In the genomic region with DNA sequence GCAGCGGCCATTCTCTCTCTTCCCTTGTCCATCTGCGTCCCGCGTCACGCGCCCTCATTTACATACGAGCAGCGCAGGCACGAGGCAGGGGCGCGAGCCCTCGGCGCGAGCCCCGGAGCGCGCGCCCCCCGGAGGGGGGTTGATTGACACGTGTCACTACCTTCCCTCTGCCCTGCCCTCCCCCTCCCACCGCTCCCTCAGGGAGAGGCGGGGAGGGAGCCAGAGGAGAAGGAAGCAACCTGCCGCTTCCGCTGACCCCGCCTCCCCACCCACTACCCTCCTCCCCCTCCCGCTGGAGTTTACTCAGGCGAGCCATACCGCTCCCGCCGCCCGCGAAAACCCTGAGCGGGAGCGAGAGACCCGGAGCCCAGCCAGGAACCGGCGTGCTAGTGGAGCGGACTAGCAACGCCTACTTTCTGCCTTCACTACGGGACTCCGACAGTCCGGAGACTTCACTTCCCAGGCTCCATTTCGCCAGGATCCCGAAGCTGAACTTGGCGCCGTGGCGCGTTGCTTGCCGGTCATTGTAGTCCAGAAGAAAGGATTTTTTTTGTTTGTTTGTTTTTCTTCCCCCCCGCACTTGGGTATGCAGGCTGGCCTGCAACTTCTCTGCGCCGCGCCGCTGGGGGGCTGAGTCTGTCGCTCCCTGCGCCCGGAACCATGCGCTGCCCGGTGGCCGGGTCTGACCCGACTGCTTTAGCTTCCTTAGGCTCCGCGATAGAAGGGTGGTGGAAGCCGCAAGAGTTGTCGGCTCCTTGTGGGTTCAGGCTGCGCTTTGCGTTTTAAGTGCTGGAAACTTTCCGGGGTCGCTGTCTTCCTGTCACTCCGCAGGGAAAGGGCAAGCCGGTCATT, we compare ENCODE assay signal across 1 cellular context.
TF ChIP-seq lines count a peak whose summit lies in the region.

LCORL (minus strand) TSS at position 36 of the 852 bp plus-strand sequence; CDS start at position 32, 4 bp downstream.

TF ChIP-seq in K562, 482 proteins besides CTCF, POLR2A, EP300 and RAD21 (continued from another document and continues in another):
- TF ChIP-seq PRDM10 (IDR thresholded peaks at IDR 0.05; ENCODE audit: partially characterized antibody), result peak; percentile 63
- peak; percentile 96 for TF ChIP-seq CTCFL (IDR thresholded peaks at IDR 0.05; ENCODE audit: borderline replicate concordance, insufficient read depth, low read depth, low read length, poor library complexity, severe bottlenecking)
- TF ChIP-seq ZNF398 (CRISPR knock-in tag; IDR thresholded peaks at IDR 0.05), result no peak
- peak; percentile 63 to 71; a peak in 2 of 4 replicates for TF ChIP-seq TEAD1 (CRISPR knock-in tag; IDR thresholded peaks at IDR 0.05)
- 0 out of 4 replicates have a peak, but pooled peaks of 1 of the 2 experiments have one; percentile 22 for TF ChIP-seq ARNT (IDR thresholded peaks at IDR 0.05)
- TF ChIP-seq PPARD (CRISPR knock-in tag; IDR thresholded peaks at IDR 0.05), result no peak
- 0 out of 2 replicates have a peak, but pooled peaks have one; percentile 5 for TF ChIP-seq FOXM1 (IDR thresholded peaks at IDR 0.05; ENCODE audit: low read depth)
- no peak for TF ChIP-seq FOXM1 (CRISPR knock-in tag; IDR thresholded peaks at IDR 0.05; ENCODE audit: low read depth)
- peak; percentile 89 for TF ChIP-seq ZNF384 (IDR thresholded peaks at IDR 0.05; ENCODE audit: low read depth, low read length)
- TF ChIP-seq ZNF224 (CRISPR knock-in tag; IDR thresholded peaks at IDR 0.05), result no peak
- no peak for TF ChIP-seq CBFA2T2 (conservative IDR thresholded peaks at IDR 0.05)
- TF ChIP-seq CREM (IDR thresholded peaks at IDR 0.05; ENCODE audit: low read depth), result peak; percentile 79
- TF ChIP-seq ZNF324 (CRISPR knock-in tag; IDR thresholded peaks at IDR 0.05), result no peak
- TF ChIP-seq ZNF445 (CRISPR knock-in tag; IDR thresholded peaks at IDR 0.05; ENCODE audit: low read depth), result no peak
- no peak for TF ChIP-seq ZNF57 (CRISPR knock-in tag; IDR thresholded peaks at IDR 0.05)
- TF ChIP-seq, protein P1, sequence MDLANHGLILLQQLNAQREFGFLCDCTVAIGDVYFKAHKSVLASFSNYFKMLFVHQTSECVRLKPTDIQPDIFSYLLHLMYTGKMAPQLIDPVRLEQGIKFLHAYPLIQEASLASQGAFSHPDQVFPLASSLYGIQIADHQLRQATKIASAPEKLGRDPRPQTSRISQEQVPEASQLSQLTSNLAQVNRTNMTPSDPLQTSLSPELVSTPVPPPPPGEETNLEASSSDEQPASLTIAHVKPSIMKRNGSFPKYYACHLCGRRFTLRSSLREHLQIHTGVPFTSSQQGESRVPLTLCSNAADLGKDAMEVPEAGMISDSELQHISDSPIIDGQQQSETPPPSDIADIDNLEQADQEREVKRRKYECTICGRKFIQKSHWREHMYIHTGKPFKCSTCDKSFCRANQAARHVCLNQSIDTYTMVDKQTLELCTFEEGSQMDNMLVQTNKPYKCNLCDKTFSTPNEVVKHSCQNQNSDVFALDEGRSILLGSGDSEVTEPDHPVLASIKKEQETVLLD (IDR thresholded peaks at IDR 0.05), result 0 out of 2 replicates have a peak, but pooled peaks have one; percentile 54
- TF ChIP-seq MEF2D (tag; conservative IDR thresholded peaks at IDR 0.05; ENCODE audit: low read depth), result no peak
- no peak for TF ChIP-seq HNRNPL (IDR thresholded peaks at IDR 0.05; ENCODE audit: low read depth, low read length)
- TF ChIP-seq, protein P2, sequence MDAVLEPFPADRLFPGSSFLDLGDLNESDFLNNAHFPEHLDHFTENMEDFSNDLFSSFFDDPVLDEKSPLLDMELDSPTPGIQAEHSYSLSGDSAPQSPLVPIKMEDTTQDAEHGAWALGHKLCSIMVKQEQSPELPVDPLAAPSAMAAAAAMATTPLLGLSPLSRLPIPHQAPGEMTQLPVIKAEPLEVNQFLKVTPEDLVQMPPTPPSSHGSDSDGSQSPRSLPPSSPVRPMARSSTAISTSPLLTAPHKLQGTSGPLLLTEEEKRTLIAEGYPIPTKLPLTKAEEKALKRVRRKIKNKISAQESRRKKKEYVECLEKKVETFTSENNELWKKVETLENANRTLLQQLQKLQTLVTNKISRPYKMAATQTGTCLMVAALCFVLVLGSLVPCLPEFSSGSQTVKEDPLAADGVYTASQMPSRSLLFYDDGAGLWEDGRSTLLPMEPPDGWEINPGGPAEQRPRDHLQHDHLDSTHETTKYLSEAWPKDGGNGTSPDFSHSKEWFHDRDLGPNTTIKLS (IDR thresholded peaks at IDR 0.05; ENCODE audit: borderline replicate concordance, low read depth), result peak; percentile 83; the same call in 1 of the 2 replicates
- peak; percentile 12; the same call in 1 of the 2 replicates for TF ChIP-seq RAD51 (IDR thresholded peaks at IDR 0.05; ENCODE audit: borderline replicate concordance, low read depth)
- peak; percentile 79 for TF ChIP-seq HMGN3 (IDR thresholded peaks at IDR 0.05; ENCODE audit: borderline replicate concordance, extremely low read depth, insufficient read length, low read depth, low read length)
- no peak for TF ChIP-seq SETDB1 (IDR thresholded peaks at IDR 0.05; ENCODE audit: low read length)
- TF ChIP-seq, protein P3, sequence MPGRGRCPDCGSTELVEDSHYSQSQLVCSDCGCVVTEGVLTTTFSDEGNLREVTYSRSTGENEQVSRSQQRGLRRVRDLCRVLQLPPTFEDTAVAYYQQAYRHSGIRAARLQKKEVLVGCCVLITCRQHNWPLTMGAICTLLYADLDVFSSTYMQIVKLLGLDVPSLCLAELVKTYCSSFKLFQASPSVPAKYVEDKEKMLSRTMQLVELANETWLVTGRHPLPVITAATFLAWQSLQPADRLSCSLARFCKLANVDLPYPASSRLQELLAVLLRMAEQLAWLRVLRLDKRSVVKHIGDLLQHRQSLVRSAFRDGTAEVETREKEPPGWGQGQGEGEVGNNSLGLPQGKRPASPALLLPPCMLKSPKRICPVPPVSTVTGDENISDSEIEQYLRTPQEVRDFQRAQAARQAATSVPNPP (IDR thresholded peaks at IDR 0.05; ENCODE audit: borderline replicate concordance, insufficient read depth, insufficient read length), result no peak
- TF ChIP-seq HIVEP1 (CRISPR knock-in tag; IDR thresholded peaks at IDR 0.05), result no peak
- peak; percentile 81 for TF ChIP-seq TAF1 (IDR thresholded peaks at IDR 0.05; ENCODE audit: control insufficient read depth, extremely low read depth, insufficient read depth, low read length, severe bottlenecking)
- no peak for TF ChIP-seq MED1 (CRISPR knock-in tag; IDR thresholded peaks at IDR 0.05; ENCODE audit: borderline replicate concordance)
- TF ChIP-seq TCF7 (IDR thresholded peaks at IDR 0.05; ENCODE audit: borderline replicate concordance), result 0 out of 2 replicates have a peak, but pooled peaks have one; percentile 15
- TF ChIP-seq, protein P4, sequence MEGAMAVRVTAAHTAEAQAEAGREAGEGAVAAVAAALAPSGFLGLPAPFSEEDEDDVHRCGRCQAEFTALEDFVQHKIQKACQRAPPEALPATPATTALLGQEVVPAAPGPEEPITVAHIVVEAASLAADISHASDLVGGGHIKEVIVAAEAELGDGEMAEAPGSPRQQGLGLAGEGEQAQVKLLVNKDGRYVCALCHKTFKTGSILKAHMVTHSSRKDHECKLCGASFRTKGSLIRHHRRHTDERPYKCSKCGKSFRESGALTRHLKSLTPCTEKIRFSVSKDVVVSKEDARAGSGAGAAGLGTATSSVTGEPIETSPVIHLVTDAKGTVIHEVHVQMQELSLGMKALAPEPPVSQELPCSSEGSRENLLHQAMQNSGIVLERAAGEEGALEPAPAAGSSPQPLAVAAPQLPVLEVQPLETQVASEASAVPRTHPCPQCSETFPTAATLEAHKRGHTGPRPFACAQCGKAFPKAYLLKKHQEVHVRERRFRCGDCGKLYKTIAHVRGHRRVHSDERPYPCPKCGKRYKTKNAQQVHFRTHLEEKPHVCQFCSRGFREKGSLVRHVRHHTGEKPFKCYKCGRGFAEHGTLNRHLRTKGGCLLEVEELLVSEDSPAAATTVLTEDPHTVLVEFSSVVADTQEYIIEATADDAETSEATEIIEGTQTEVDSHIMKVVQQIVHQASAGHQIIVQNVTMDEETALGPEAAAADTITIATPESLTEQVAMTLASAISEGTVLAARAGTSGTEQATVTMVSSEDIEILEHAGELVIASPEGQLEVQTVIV (CRISPR knock-in tag; IDR thresholded peaks at IDR 0.05; ENCODE audit: borderline replicate concordance), result no peak
- no peak for TF ChIP-seq ZNF551 (CRISPR knock-in tag; IDR thresholded peaks at IDR 0.05)
- TF ChIP-seq PTTG1 (tag; IDR thresholded peaks at IDR 0.05; ENCODE audit: low read depth), result no peak
- no peak for TF ChIP-seq ILF3 (IDR thresholded peaks at IDR 0.05; ENCODE audit: borderline replicate concordance)
- no peak for TF ChIP-seq CEBPB (tag; IDR thresholded peaks at IDR 0.05)
- no peak for TF ChIP-seq ZNF609 (CRISPR knock-in tag; IDR thresholded peaks at IDR 0.05; ENCODE audit: borderline replicate concordance)
- TF ChIP-seq SIRT6 (IDR thresholded peaks at IDR 0.05; ENCODE audit: low read depth, low read length), result no peak
